8 cellular contexts compared by ENCODE assay signal in genomic region chr18:13222371-13223281, GRCh38. TPM values are rescaled to one million over a fixed set of nuclear protein-coding genes. Genes with fewer than 3 reads are reported as not detected.
A peak's percentile ranks its signal among the peaks of the same experiment; 100 is the strongest.
DNase-seq lines count a peak whose midpoint lies in the region; ATAC-seq, FAIRE-seq and TF ChIP-seq lines count a peak whose summit lies in the region.

No MANE protein-coding gene starts in this region.

- H3K4me3 Mint-ChIP-seq in stimulated activated naive B cell treated with anti-CD40 and anti-IgM and Interleukin-4, amounts not matched to agents 10 μg/mL and 1 μg/mL and 100 μg/mL, for 72 hours, result no peak overlapping the region

- H3K27ac ChIP-seq in SK-N-MC (peak overlapping the region; percentile 64; the same call in 1 of the 2 replicates), kidney (ENCODE audit: low read depth in 2 of 2, low read length in 2 of 2) (peak overlapping the region; percentile 45 to 77), temporal lobe (ENCODE audit: low read depth, low read length) (peak overlapping the region; percentile 82)

- no peak for FAIRE-seq in kidney (lab: Jason Lieb, UNC)

- peaks cover 28 to 34% of the 10 kb centered on the region in 2 donors for H3K4me1 ChIP-seq in kidney (ENCODE audit: control insufficient read depth in 1 of 2, insufficient read depth in 1 of 2, low read depth in 1 of 2, low read length in 2 of 2)

- peak overlapping the region; percentile 70 for H3K4me3 ChIP-seq in SK-N-MC
- H3K4me3 ChIP-seq in kidney (ENCODE audit: low read length in 2 of 2), result peak overlapping the region in 1 of 2 donors; percentile 14

- H3K9ac ChIP-seq in SK-N-MC (ENCODE audit: insufficient read length), result no peak overlapping the region
- H3K9ac ChIP-seq in kidney (ENCODE audit: low read length in 2 of 2), result no peak overlapping the region

- no peak for ATAC-seq in stimulated activated naive B cell treated with anti-CD40 and anti-IgM and Interleukin-4, amounts not matched to agents 10 μg/mL and 1 μg/mL and 100 μg/mL, for 72 hours (replicated peaks)
- ATAC-seq in HG03521 (IDR thresholded peaks at IDR 0.05; ENCODE audit: unreplicated experiment) (no peak), GM19463 (IDR thresholded peaks at IDR 0.05; ENCODE audit: unreplicated experiment) (no peak)

- H3K36me3 ChIP-seq in SK-N-MC (ENCODE audit: insufficient read depth, low read length) (no peaks in the 10 kb centered on the region), kidney (ENCODE audit: control insufficient read depth in 1 of 2, insufficient read depth in 2 of 2, low read length in 2 of 2) (no peaks in the 10 kb centered on the region)

- intact Hi-C loops in kidney (cut with DNase I), result no loop called here

- peaks cover 4 to 41% of the 10 kb centered on the region in 2 donors for H3K4me1 Mint-ChIP-seq in stimulated activated naive B cell treated with anti-CD40 and anti-IgM and Interleukin-4, amounts not matched to agents 10 μg/mL and 1 μg/mL and 100 μg/mL, for 72 hours

- H3K36me3 Mint-ChIP-seq in stimulated activated naive B cell treated with anti-CD40 and anti-IgM and Interleukin-4, amounts not matched to agents 10 μg/mL and 1 μg/mL and 100 μg/mL, for 72 hours, result no peaks in the 10 kb centered on the region

- H3K27ac Mint-ChIP-seq in stimulated activated naive B cell treated with anti-CD40 and anti-IgM and Interleukin-4, amounts not matched to agents 10 μg/mL and 1 μg/mL and 100 μg/mL, for 72 hours, result no peak overlapping the region

- peaks cover 37 to 38% of the 10 kb centered on the region in 2 donors for H3K27me3 Mint-ChIP-seq in stimulated activated naive B cell treated with anti-CD40 and anti-IgM and Interleukin-4, amounts not matched to agents 10 μg/mL and 1 μg/mL and 100 μg/mL, for 72 hours

- DNase-seq in NCI-H1092 treated with DMSO at 0.1 percent for 48 hours (lab: John Stamatoyannopoulos, UW) (peak; percentile 88), SK-N-MC (ENCODE audit: low read depth, low spot score) (no peak), kidney (peak; percentile 95)
- DNase-seq in stimulated activated naive B cell treated with anti-CD40 and anti-IgM and Interleukin-4, amounts not matched to agents 10 μg/mL and 1 μg/mL and 100 μg/mL, for 72 hours, result no peak
- DNase-seq in activated effector memory CD4-positive, alpha-beta T cell treated with Interleukin-2 at 50 U/mL for 16 hours, result no peak

- no peak for TF ChIP-seq CTCF in kidney (IDR thresholded peaks at IDR 0.05; ENCODE audit: borderline replicate concordance, extremely low read depth, insufficient read depth)

- H3K9me3 ChIP-seq in SK-N-MC (ENCODE audit: low read depth, low read length), result no peaks in the 10 kb centered on the region
- no peaks in the 10 kb centered on the region for H3K9me3 ChIP-seq in kidney (ENCODE audit: control insufficient read depth in 1 of 2, low read length in 2 of 2)

- H3K9me3 Mint-ChIP-seq in stimulated activated naive B cell treated with anti-CD40 and anti-IgM and Interleukin-4, amounts not matched to agents 10 μg/mL and 1 μg/mL and 100 μg/mL, for 72 hours, result no peaks in the 10 kb centered on the region

RNA-seq across cellular contexts. Expression of gene LDLRAD4, which starts 4.1 kb away (rescaled TPM):
- total RNA-seq in kidney (42.3 TPM), temporal lobe (63.4 TPM)
- polyA plus RNA-seq in kidney (ENCODE audit: insufficient read depth, low read depth, low replicate concordance), result 2.3 TPM

Comparison
In these comparisons a context has a peak if more than half of its experiments do, and no peak if none do; other contexts are left out.
1. DNase-seq: peak in NCI-H1092 treated with DMSO at 0.1 percent for 48 hours (single experiment) and kidney (single experiment); none in SK-N-MC (single experiment), stimulated activated naive B cell treated with anti-CD40 and anti-IgM and Interleukin-4, amounts not matched to agents 10 μg/mL and 1 μg/mL and 100 μg/mL, for 72 hours (single experiment) and activated effector memory CD4-positive, alpha-beta T cell treated with Interleukin-2 at 50 U/mL for 16 hours (single experiment).
2. Peak in every context shown above with its lines, with median percentiles within 50 percentile points of each other: H3K27ac ChIP-seq.